ENCODE assay signal across 26 cellular contexts in the genomic region with DNA sequence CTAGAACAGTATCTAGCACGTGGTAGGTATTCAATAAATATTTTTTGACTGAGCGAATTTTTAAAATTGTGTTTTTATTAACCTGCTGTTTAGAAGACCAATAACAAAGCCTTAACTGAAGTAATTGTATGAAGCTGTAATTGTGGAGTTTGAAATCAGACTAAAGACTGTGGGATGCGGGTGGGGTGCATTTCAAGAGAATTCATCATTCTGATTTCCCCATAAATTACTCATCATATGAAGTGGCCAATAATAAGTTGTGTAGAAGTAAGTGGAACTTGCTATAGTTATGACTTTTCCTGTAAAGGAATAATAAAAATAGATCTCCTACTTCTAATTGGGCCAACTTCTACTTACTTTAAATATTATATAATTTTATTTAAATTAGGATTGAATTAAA.
DNase-seq lines count a peak whose midpoint lies in the region; ATAC-seq, FAIRE-seq and TF ChIP-seq lines count a peak whose summit lies in the region.
"Had no signal": no experiment of that assay in that cellular context is flagged by ENCODE, and none has a peak within 500 bp of the region (broad histone marks: within the 10 kb centered on the region; RNA-seq: fewer than 3 reads in every experiment).

No MANE protein-coding gene starts in this region.

- no peak overlapping the region for H3K4me3 Mint-ChIP-seq in activated CD8-positive, alpha-beta memory T cell treated with anti-CD3 and anti-CD28 coated beads, Interleukin-2, amount 10 ng/mL, durations not matched to agents 7 days and 5 days
- H3K4me3 Mint-ChIP-seq in activated T-cell treated with anti-CD3 and anti-CD28 coated beads, Interleukin-2, amount 50 U/mL, for 4 hours = no peak overlapping the region
- H3K4me3 Mint-ChIP-seq in Caco-2 (ENCODE audit: unreplicated experiment) = no peak overlapping the region
- H3K4me3 Mint-ChIP-seq: HFFc6; memory B cell; stimulated activated naive CD8-positive, alpha-beta T cell treated with anti-CD3 and anti-CD28 coated beads, Interleukin-15, Interleukin-2, amounts not matched to agents 100 ng/mL and 50 ng/mL, for 24 hours; T-helper 2 cell treated with Interferon-gamma antibody and Interleukin-4, amounts not matched to agents 5 μg/mL and 100 μg/mL, for 36 hours had no signal

- 0 out of 3 replicates have a peak overlapping the region, but pooled peaks have one; percentile 11 for H3K4me2 ChIP-seq in A549
- no peak overlapping the region for H3K4me2 ChIP-seq in mammary epithelial cell (ENCODE audit: insufficient read depth, low read depth, low read length)
- H3K4me2 ChIP-seq: BLaER1 had no signal

- H3K79me2 ChIP-seq in mammary epithelial cell (ENCODE audit: insufficient read depth, low read length) = no peaks in the 10 kb centered on the region

- in situ Hi-C loops in mammary epithelial cell (cut with MboI; ENCODE audit: low sequenced_read_pairs in 2 of 2) = no loop called here

- H3K4me1 Mint-ChIP-seq in activated CD8-positive, alpha-beta memory T cell treated with anti-CD3 and anti-CD28 coated beads, Interleukin-2, amount 10 ng/mL, durations not matched to agents 7 days and 5 days = no peaks in the 10 kb centered on the region
- H3K4me1 Mint-ChIP-seq in activated T-cell treated with anti-CD3 and anti-CD28 coated beads, Interleukin-2, amount 50 U/mL, for 4 hours (ENCODE audit: low read depth) = no peaks in the 10 kb centered on the region
- H3K4me1 Mint-ChIP-seq in Caco-2 (ENCODE audit: low read depth, unreplicated experiment) = no peaks in the 10 kb centered on the region
- H3K4me1 Mint-ChIP-seq: memory B cell had no signal

- TF ChIP-seq CTCF in A549 (IDR thresholded peaks at IDR 0.05) = no peak
- no peak for TF ChIP-seq CTCF in mammary epithelial cell (conservative IDR thresholded peaks at IDR 0.05 in 1 of 2, IDR thresholded peaks at IDR 0.05 in 1 of 2; ENCODE audit: extremely low read depth in 1 of 2, insufficient read depth in 1 of 2, low read depth in 1 of 2, low read length in 2 of 2)
- no peak for TF ChIP-seq CTCF in Caco-2 (IDR thresholded peaks at IDR 0.05; ENCODE audit: insufficient read depth in 1 of 2, low read depth in 1 of 2, low read length in 1 of 2, severe bottlenecking in 1 of 2, unreplicated experiment in 1 of 2)

- peaks cover 11% of the 10 kb centered on the region; the same call in 2 of the 3 replicates for H3K4me1 ChIP-seq in A549
- H3K4me1 ChIP-seq in mammary epithelial cell (ENCODE audit: insufficient read depth, low read length) = no peaks in the 10 kb centered on the region
- H3K4me1 ChIP-seq in Caco-2 = no peaks in the 10 kb centered on the region
- H3K4me1 ChIP-seq: BLaER1, tibial nerve had no signal

- H3K9me3 ChIP-seq in A549 = no peaks in the 10 kb centered on the region
- no peaks in the 10 kb centered on the region for H3K9me3 ChIP-seq in mammary epithelial cell (replicated peaks; ENCODE audit: insufficient read depth, low read length)
- H3K9me3 ChIP-seq in Caco-2 = no peaks in the 10 kb centered on the region
- H3K9me3 ChIP-seq: BLaER1, tibial nerve had no signal

- dilution Hi-C loops in mammary epithelial cell (cut with HindIII; ENCODE audit: low sequenced_read_pairs) = no loop called here

- no peak for TF ChIP-seq POLR2A in A549 (IDR thresholded peaks at IDR 0.05; ENCODE audit: low read length)

- no peak overlapping the region for H3K4me3 ChIP-seq in A549
- no peak overlapping the region for H3K4me3 ChIP-seq in mammary epithelial cell (replicated peaks in 1 of 3; ENCODE audit: insufficient read depth in 1 of 3, low read depth in 2 of 3, low read length in 3 of 3)
- no peak overlapping the region for H3K4me3 ChIP-seq in Caco-2 (ENCODE audit: low read depth, low read length)
- H3K4me3 ChIP-seq: BLaER1, dorsolateral prefrontal cortex, tibial nerve had no signal

- TF ChIP-seq EP300 in A549 (IDR thresholded peaks at IDR 0.05) = no peak

- DNase-seq in A549 (ENCODE audit: low read depth in 1 of 2, low spot score in 1 of 2) (peak in 1 of 2 experiments; percentile 17), LHCN-M2 (ENCODE audit: low read depth) (peak; percentile 71), mammary epithelial cell (peak; percentile 63), fibroblast of the conjunctiva (ENCODE audit: low read depth) (peak; percentile 22), substantia nigra (lab: John Stamatoyannopoulos, UW) (no peak), Caco-2 (no peak)
- no peak for DNase-seq in activated CD8-positive, alpha-beta memory T cell treated with anti-CD3 and anti-CD28 coated beads, Interleukin-2, amount 10 ng/mL, durations not matched to agents 7 days and 5 days
- DNase-seq in activated T-cell treated with anti-CD3 and anti-CD28 coated beads, Interleukin-2, amount 50 U/mL, for 4 hours = no peak
- DNase-seq: activated CD4-positive, alpha-beta T cell treated with anti-CD3 and anti-CD28 coated beads, Interleukin-2, amount 50 U/mL, for 4 hours; activated CD8-positive, alpha-beta memory T cell treated with anti-CD3 and anti-CD28 coated beads, Interleukin-2, amount 50 U/mL, for 48 hours; activated effector memory CD4-positive, alpha-beta T cell treated with Interleukin-2 at 50 U/mL for 16 hours; COR-L47; dorsolateral prefrontal cortex; HFFc6; Kasumi-1; left cardiac atrium; NCI-H1092; NCI-H2081 treated with DMSO at 0.1 percent for 48 hours; occipital lobe; stimulated activated CD4-positive, alpha-beta T cell treated with anti-CD3 and anti-CD28 coated beads, Interleukin-12 subunit alpha, Interleukin-12 subunit beta, amount 100 ng/mL, for 4 hours; stimulated activated CD4-positive, alpha-beta T cell treated with anti-CD3 and anti-CD28 coated beads, Interleukin-4, amount 100 ng/mL, for 4 hours had no signal

- no peak for ATAC-seq in A549
- no peak for ATAC-seq in activated CD8-positive, alpha-beta memory T cell treated with anti-CD3 and anti-CD28 coated beads, Interleukin-2, amount 10 ng/mL, durations not matched to agents 7 days and 5 days
- no peak for ATAC-seq in activated T-cell treated with anti-CD3 and anti-CD28 coated beads, Interleukin-2, amount 50 U/mL, for 4 hours

- H3K9ac ChIP-seq in mammary epithelial cell (ENCODE audit: insufficient read depth, low read length) = no peak overlapping the region
- H3K9ac ChIP-seq: BLaER1 had no signal

- FAIRE-seq in A549 (lab: Jason Lieb, UNC) = no peak

- no peaks in the 10 kb centered on the region for H3K36me3 ChIP-seq in mammary epithelial cell (ENCODE audit: insufficient read depth, low read length)
- no peaks in the 10 kb centered on the region for H3K36me3 ChIP-seq in Caco-2 (ENCODE audit: control insufficient read depth, insufficient read depth, low read length)
- H3K36me3 ChIP-seq: BLaER1, tibial nerve had no signal

- no peaks in the 10 kb centered on the region for H4K20me1 ChIP-seq in mammary epithelial cell (ENCODE audit: insufficient read depth, low read length)
- H4K20me1 ChIP-seq: BLaER1 had no signal

- WGBS in A549 (ENCODE audit: missing lambda C conversion rate) = 86% methylated on average over 3 of the region's 3 CpGs
- whole genome bisulfite sequencing in mammary epithelial cell (ENCODE audit: low coverage, missing lambda C conversion rate) = 64% methylated on average over 3 of the region's 3 CpGs

- no peaks in the 10 kb centered on the region for H3K36me3 Mint-ChIP-seq in activated CD8-positive, alpha-beta memory T cell treated with anti-CD3 and anti-CD28 coated beads, Interleukin-2, amount 10 ng/mL, durations not matched to agents 7 days and 5 days
- no peaks in the 10 kb centered on the region for H3K36me3 Mint-ChIP-seq in activated T-cell treated with anti-CD3 and anti-CD28 coated beads, Interleukin-2, amount 50 U/mL, for 4 hours (ENCODE audit: insufficient read depth)
- no peaks in the 10 kb centered on the region for H3K36me3 Mint-ChIP-seq in Caco-2 (ENCODE audit: insufficient read depth, unreplicated experiment)
- H3K36me3 Mint-ChIP-seq: memory B cell had no signal

- H2AFZ ChIP-seq in mammary epithelial cell (ENCODE audit: low read depth, low read length) = no peak overlapping the region

- intact Hi-C loops in mammary epithelial cell (cut with micrococcal nuclease) = no loop called here
- intact Hi-C loops in Caco-2 (cut with micrococcal nuclease; ENCODE audit: unreplicated experiment) = no loop called here

- H3K27me3 Mint-ChIP-seq in activated CD8-positive, alpha-beta memory T cell treated with anti-CD3 and anti-CD28 coated beads, Interleukin-2, amount 10 ng/mL, durations not matched to agents 7 days and 5 days = no peaks in the 10 kb centered on the region
- H3K27me3 Mint-ChIP-seq in activated T-cell treated with anti-CD3 and anti-CD28 coated beads, Interleukin-2, amount 50 U/mL, for 4 hours (ENCODE audit: low read depth) = no peaks in the 10 kb centered on the region
- no peaks in the 10 kb centered on the region for H3K27me3 Mint-ChIP-seq in Caco-2 (ENCODE audit: insufficient read depth, unreplicated experiment)
- H3K27me3 Mint-ChIP-seq: memory B cell; stimulated activated naive CD8-positive, alpha-beta T cell treated with anti-CD3 and anti-CD28 coated beads, Interleukin-15, Interleukin-2, amounts not matched to agents 100 ng/mL and 50 ng/mL, for 24 hours had no signal

- CTCF ChIA-PET in A549 (lab: Yijun Ruan, JAX) = no interaction called here
- CTCF ChIA-PET in mammary epithelial cell (lab: Charles Lee; ENCODE audit: low non-redundant PET) = interaction anchor here (0.7 kb wide), 1 partner anchor 251 kb away, joined by 4 read pairs; no protein-coding TSS in a partner anchor
- CTCF ChIA-PET in activated CD8-positive, alpha-beta memory T cell treated with anti-CD3 and anti-CD28 coated beads, Interleukin-2, amount 10 ng/mL, durations not matched to agents 7 days and 5 days (lab: Charles Lee) = no interaction called here
- CTCF ChIA-PET in Caco-2 (lab: Charles Lee) = no interaction called here

- no peak overlapping the region for H3K27ac ChIP-seq in A549
- no peak overlapping the region for H3K27ac ChIP-seq in mammary epithelial cell (ENCODE audit: insufficient read depth, low read depth, low read length)
- no peak overlapping the region for H3K27ac ChIP-seq in substantia nigra (ENCODE audit: low read depth, low read length, poor library complexity, severe bottlenecking)
- H3K27ac ChIP-seq: BLaER1, dorsolateral prefrontal cortex, tibial nerve had no signal

- TF ChIP-seq RAD21 in A549 (conservative IDR thresholded peaks at IDR 0.05 in 1 of 2, IDR thresholded peaks at IDR 0.05 in 1 of 2) = no peak

- no TSS peak for BruUV-seq in mammary epithelial cell (replicated peaks; lab: Mats Ljungman, UMichigan)
- no TSS peak for BruUV-seq in Caco-2 (replicated peaks; lab: Mats Ljungman, UMichigan)

- peaks cover 3% of the 10 kb centered on the region for H3K9me3 Mint-ChIP-seq in activated CD8-positive, alpha-beta memory T cell treated with anti-CD3 and anti-CD28 coated beads, Interleukin-2, amount 10 ng/mL, durations not matched to agents 7 days and 5 days (ENCODE audit: low read depth)
- peaks cover 8% of the 10 kb centered on the region for H3K9me3 Mint-ChIP-seq in activated T-cell treated with anti-CD3 and anti-CD28 coated beads, Interleukin-2, amount 50 U/mL, for 4 hours
- H3K9me3 Mint-ChIP-seq in Caco-2 (ENCODE audit: unreplicated experiment) = no peaks in the 10 kb centered on the region
- H3K9me3 Mint-ChIP-seq: HFFc6 had no signal

- H3K27ac Mint-ChIP-seq in activated CD8-positive, alpha-beta memory T cell treated with anti-CD3 and anti-CD28 coated beads, Interleukin-2, amount 10 ng/mL, durations not matched to agents 7 days and 5 days = no peak overlapping the region
- H3K27ac Mint-ChIP-seq in Caco-2 (ENCODE audit: unreplicated experiment) = no peak overlapping the region
- H3K27ac Mint-ChIP-seq: HFFc6; memory B cell; stimulated activated naive CD8-positive, alpha-beta T cell treated with anti-CD3 and anti-CD28 coated beads, Interleukin-15, Interleukin-2, amounts not matched to agents 100 ng/mL and 50 ng/mL, for 24 hours; T-helper 2 cell treated with Interferon-gamma antibody and Interleukin-4, amounts not matched to agents 5 μg/mL and 100 μg/mL, for 36 hours had no signal

- H3K27me3 ChIP-seq in mammary epithelial cell (ENCODE audit: insufficient read depth, low read length) = no peaks in the 10 kb centered on the region
- no peaks in the 10 kb centered on the region for H3K27me3 ChIP-seq in Caco-2 (replicated peaks; ENCODE audit: control insufficient read depth, insufficient read depth, low read length)
- H3K27me3 ChIP-seq: BLaER1, dorsolateral prefrontal cortex, tibial nerve had no signal

- POLR2A ChIA-PET in A549 (lab: Yijun Ruan, JAX) = no interaction called here
- POLR2A ChIA-PET in Caco-2 (lab: Charles Lee) = no interaction called here

Comparison
In these comparisons a context has a peak if more than half of its experiments do, and no peak if none do; other contexts are left out.
1. DNase-seq: peak in LHCN-M2 (single experiment), mammary epithelial cell (single experiment) and fibroblast of the conjunctiva (single experiment); none in substantia nigra (0 of 49), activated CD8-positive, alpha-beta memory T cell treated with anti-CD3 and anti-CD28 coated beads, Interleukin-2, amount 10 ng/mL, durations not matched to agents 7 days and 5 days (single experiment), activated T-cell treated with anti-CD3 and anti-CD28 coated beads, Interleukin-2, amount 50 U/mL, for 4 hours (single experiment) and Caco-2 (0 of 2).